In the genomic region with DNA sequence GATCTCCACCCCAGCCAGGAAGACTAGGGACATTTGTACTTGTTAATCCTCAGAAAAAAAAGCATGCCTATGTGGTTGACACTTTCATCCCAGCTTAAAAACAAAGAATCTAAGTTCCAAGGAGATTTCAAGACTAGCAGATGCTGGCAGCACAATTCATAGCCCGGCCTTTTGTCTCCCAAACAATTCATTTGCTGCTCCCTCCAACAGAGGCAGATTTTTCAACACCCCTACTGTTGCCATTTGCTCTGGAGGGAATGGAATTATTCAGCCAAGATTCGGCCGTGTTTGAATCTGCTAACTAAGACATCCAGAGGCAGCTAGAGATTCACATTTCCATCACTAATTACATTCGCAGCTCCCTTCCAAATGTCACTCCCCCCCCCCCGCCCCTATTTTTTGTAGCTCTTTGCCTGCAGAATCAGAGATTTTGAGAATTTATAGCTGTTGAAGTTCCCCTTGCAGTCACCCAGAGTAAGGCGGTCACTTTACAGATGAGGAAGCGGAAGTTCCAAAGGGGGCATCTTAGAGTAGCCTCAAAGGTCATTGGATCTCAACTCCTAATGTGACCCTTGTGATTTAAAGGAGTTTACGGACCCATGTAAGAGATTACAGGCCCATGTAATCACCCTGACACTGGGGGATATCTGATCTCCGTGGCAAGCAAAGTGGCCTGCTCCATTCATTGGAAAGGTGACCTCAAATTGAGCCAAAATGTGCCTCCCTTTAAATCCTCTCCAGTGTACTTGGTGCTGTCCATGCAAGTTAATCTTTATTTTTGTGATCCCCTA, we compare ENCODE assay signal across 1 cellular context.
TF ChIP-seq lines count a peak whose summit lies in the region.

No MANE protein-coding gene starts in this region.

TF ChIP-seq in K562, 482 proteins besides CTCF, POLR2A, EP300 and RAD21 (continued from another document):
- TF ChIP-seq VEZF1 (CRISPR knock-in tag; IDR thresholded peaks at IDR 0.05): peak; percentile 40; the same call in 1 of the 2 replicates
- no peak for TF ChIP-seq ELF1 (tag; IDR thresholded peaks at IDR 0.05)
- peak; percentile 64; the same call in 1 of the 2 replicates for TF ChIP-seq NR2C1 (IDR thresholded peaks at IDR 0.05)
- TF ChIP-seq NR2C1 (tag; IDR thresholded peaks at IDR 0.05): peak; percentile 71
- peak in 1 of 2 experiments; percentile 78; a peak in 2 of 4 replicates for TF ChIP-seq RCOR1 (IDR thresholded peaks at IDR 0.05; ENCODE audit: borderline replicate concordance in 1 of 2, low read depth in 2 of 2, low read length in 2 of 2)
- peak; percentile 59; the same call in 1 of the 2 replicates for TF ChIP-seq SPI1 (IDR thresholded peaks at IDR 0.05; ENCODE audit: borderline replicate concordance, low read depth, low read length)
- TF ChIP-seq ZNF583 (CRISPR knock-in tag; IDR thresholded peaks at IDR 0.05): peak; percentile 24; the same call in 1 of the 2 replicates
